In the genomic region with DNA sequence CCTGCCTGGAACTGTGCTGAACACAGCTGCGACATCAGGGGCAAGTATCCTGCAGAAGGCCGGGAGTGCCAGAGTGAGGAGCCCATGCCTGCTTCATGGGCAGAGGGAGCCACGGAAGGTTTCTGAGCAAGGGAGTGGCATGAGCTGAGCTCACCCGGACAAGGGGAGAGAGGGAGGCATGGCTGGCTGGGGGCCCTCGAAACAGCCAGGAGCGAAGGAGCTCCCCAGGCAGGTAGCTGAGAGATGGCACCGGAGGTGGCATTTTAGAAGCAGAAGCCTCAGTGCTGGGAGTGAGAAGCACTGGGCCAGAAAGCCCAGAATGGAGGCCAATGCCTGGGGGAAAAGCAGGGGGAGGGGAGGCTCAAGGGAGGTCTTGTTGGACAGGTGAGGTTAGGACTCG, we compare ENCODE assay signal across 22 cellular contexts. TPM values are rescaled to one million over a fixed set of nuclear protein-coding genes. Genes with fewer than 3 reads are reported as not detected.
A peak's percentile ranks its signal among the peaks of the same experiment; 100 is the strongest.
DNase-seq lines count a peak whose midpoint lies in the region; ATAC-seq and TF ChIP-seq lines count a peak whose summit lies in the region.
"Had no signal": no experiment of that assay in that cellular context is flagged by ENCODE, and none has a peak within 500 bp of the region (broad histone marks: within the 10 kb centered on the region; RNA-seq: fewer than 3 reads in every experiment).

No MANE protein-coding gene starts in this region.

- DNase-seq in NCI-H345 (lab: John Stamatoyannopoulos, UW): peak; percentile 27
- DNase-seq in NCI-H345 treated with DMSO at 0.1 percent for 48 hours (lab: John Stamatoyannopoulos, UW; ENCODE audit: unreplicated experiment): no peak
- DNase-seq in WERI-Rb-1: no peak
- no peak for DNase-seq in stimulated activated CD8-positive, alpha-beta memory T cell treated with anti-CD3 and anti-CD28 coated beads, Interleukin-4, amount 100 ng/mL, for 48 hours
- DNase-seq in activated CD4-positive, alpha-beta T cell treated with anti-CD3 and anti-CD28 coated beads, Interleukin-2, amount 10 ng/mL, durations not matched to agents 24 days and 14 days: no peak
- DNase-seq: Caco-2; CD4-positive, alpha-beta memory T cell; DMS 273 treated with DMSO at 0.1 percent for 48 hours; DND-41; KG1; NCI-H1092; NCI-H2081 treated with DMSO at 0.1 percent for 48 hours; NCI-H510A; NCI-H748 treated with DMSO at 0.1 percent for 48 hours; NK-92 treated with Interleukin-12 subunit alpha and Interleukin-12 subunit beta, amount 100 ng/mL, for 24 hours; T-cell had no signal

- H3K27ac ChIP-seq in HEK293 (ENCODE audit: extremely low read depth, low read depth, low read length) (no peak overlapping the region), WERI-Rb-1 (peak overlapping the region; percentile 41)
- H3K27ac ChIP-seq: BLaER1 treated with 17β-estradiol and CSF1 and Interleukin-3, amounts not matched to agents 10 nM and 100 nM had no signal

- TF ChIP-seq CTCF in HEK293 (tag by site-specific recombination; IDR thresholded peaks at IDR 0.05) (no peak), WERI-Rb-1 (IDR thresholded peaks at IDR 0.05; ENCODE audit: low read depth, low read length) (no peak)

- H3K4me1 ChIP-seq in HEK293 (ENCODE audit: control insufficient read depth, insufficient read depth, low read length): no peaks in the 10 kb centered on the region
- H3K4me1 ChIP-seq: Caco-2 had no signal

- no peaks in the 10 kb centered on the region for H3K27me3 ChIP-seq in WERI-Rb-1 (ENCODE audit: insufficient read depth, low read depth, severe bottlenecking)

- CTCF ChIA-PET in HEK293 (lab: Yijun Ruan, JAX): interaction anchor here (0.7 to 7.2 kb wide), 3 partner anchors 13 to 317 kb away, joined by 4 to 136 read pairs (median 29); no protein-coding TSS in a partner anchor

- POLR2A ChIA-PET in HEK293 (lab: Yijun Ruan, JAX): interaction anchor here (1.6 kb wide), 1 partner anchor 13 kb away, joined by 4 read pairs; no protein-coding TSS in a partner anchor

- H3K9me3 ChIP-seq in HEK293 (ENCODE audit: control insufficient read depth, insufficient read depth, low read depth, low read length) (no peaks in the 10 kb centered on the region), WERI-Rb-1 (ENCODE audit: severe bottlenecking) (no peaks in the 10 kb centered on the region)
- H3K9me3 ChIP-seq: BLaER1 treated with 17β-estradiol and CSF1 and Interleukin-3, amounts not matched to agents 10 nM and 100 nM; Caco-2 had no signal

- no peak overlapping the region for H3K4me3 Mint-ChIP-seq in stimulated activated memory B cell treated with anti-CD40 and anti-IgM and Interleukin-4, amounts not matched to agents 10 μg/mL and 1 μg/mL and 100 μg/mL, for 72 hours
- H3K4me3 Mint-ChIP-seq in activated CD4-positive, alpha-beta T cell treated with anti-CD3 and anti-CD28 coated beads, Interleukin-2, amount 10 ng/mL, durations not matched to agents 24 days and 14 days: no peak overlapping the region
- H3K4me3 Mint-ChIP-seq: CD4-positive, alpha-beta memory T cell; T-cell had no signal

- peaks cover 55% of the 10 kb centered on the region for H3K4me1 Mint-ChIP-seq in stimulated activated memory B cell treated with anti-CD40 and anti-IgM and Interleukin-4, amounts not matched to agents 10 μg/mL and 1 μg/mL and 100 μg/mL, for 72 hours
- H3K4me1 Mint-ChIP-seq in activated CD4-positive, alpha-beta T cell treated with anti-CD3 and anti-CD28 coated beads, Interleukin-2, amount 10 ng/mL, durations not matched to agents 24 days and 14 days: peaks cover 2% of the 10 kb centered on the region

- intact Hi-C loops in activated CD4-positive, alpha-beta T cell treated with anti-CD3 and anti-CD28 coated beads, Interleukin-2, amount 10 ng/mL, durations not matched to agents 24 days and 14 days (cut with micrococcal nuclease): no loop called here

- peaks cover 0 to 10% of the 10 kb centered on the region in 2 experiments; a peak in 2 of 3 replicates for H3K36me3 ChIP-seq in HEK293 (ENCODE audit: control insufficient read depth in 2 of 2, insufficient read depth in 1 of 2, low read length in 2 of 2)
- H3K36me3 ChIP-seq in WERI-Rb-1: peaks cover 34% of the 10 kb centered on the region

- H3K36me3 Mint-ChIP-seq in stimulated activated memory B cell treated with anti-CD40 and anti-IgM and Interleukin-4, amounts not matched to agents 10 μg/mL and 1 μg/mL and 100 μg/mL, for 72 hours: peaks cover 63% of the 10 kb centered on the region
- no peaks in the 10 kb centered on the region for H3K36me3 Mint-ChIP-seq in activated CD4-positive, alpha-beta T cell treated with anti-CD3 and anti-CD28 coated beads, Interleukin-2, amount 10 ng/mL, durations not matched to agents 24 days and 14 days (ENCODE audit: low read depth)
- H3K36me3 Mint-ChIP-seq: CD4-positive, alpha-beta memory T cell; T-cell had no signal

- ATAC-seq in stimulated activated memory B cell treated with anti-CD40 and anti-IgM and Interleukin-4, amounts not matched to agents 10 μg/mL and 1 μg/mL and 100 μg/mL, for 72 hours: no peak
- no peak for ATAC-seq in HG03432 (IDR thresholded peaks at IDR 0.05; ENCODE audit: unreplicated experiment)
- ATAC-seq: GM12878, SK-N-SH treated with all-trans-retinoic acid at 6 μM for 48 hours, T-cell had no signal

- H3K27me3 Mint-ChIP-seq in stimulated activated memory B cell treated with anti-CD40 and anti-IgM and Interleukin-4, amounts not matched to agents 10 μg/mL and 1 μg/mL and 100 μg/mL, for 72 hours: no peaks in the 10 kb centered on the region
- no peaks in the 10 kb centered on the region for H3K27me3 Mint-ChIP-seq in activated CD4-positive, alpha-beta T cell treated with anti-CD3 and anti-CD28 coated beads, Interleukin-2, amount 10 ng/mL, durations not matched to agents 24 days and 14 days

- H3K4me3 ChIP-seq in HEK293 (ENCODE audit: low read depth, low read length) (no peak overlapping the region), WERI-Rb-1 (ENCODE audit: low read depth, low read length) (no peak overlapping the region)
- H3K4me3 ChIP-seq: BLaER1 treated with 17β-estradiol and CSF1 and Interleukin-3, amounts not matched to agents 10 nM and 100 nM; GM12878 had no signal

- peak overlapping the region; percentile 69 for H3K27ac Mint-ChIP-seq in stimulated activated memory B cell treated with anti-CD40 and anti-IgM and Interleukin-4, amounts not matched to agents 10 μg/mL and 1 μg/mL and 100 μg/mL, for 72 hours
- no peak overlapping the region for H3K27ac Mint-ChIP-seq in activated CD4-positive, alpha-beta T cell treated with anti-CD3 and anti-CD28 coated beads, Interleukin-2, amount 10 ng/mL, durations not matched to agents 24 days and 14 days
- H3K27ac Mint-ChIP-seq: CD4-positive, alpha-beta memory T cell; T-cell had no signal

- no peaks in the 10 kb centered on the region for H3K9me3 Mint-ChIP-seq in stimulated activated memory B cell treated with anti-CD40 and anti-IgM and Interleukin-4, amounts not matched to agents 10 μg/mL and 1 μg/mL and 100 μg/mL, for 72 hours
- H3K9me3 Mint-ChIP-seq in activated CD4-positive, alpha-beta T cell treated with anti-CD3 and anti-CD28 coated beads, Interleukin-2, amount 10 ng/mL, durations not matched to agents 24 days and 14 days: no peaks in the 10 kb centered on the region
- H3K9me3 Mint-ChIP-seq: CD4-positive, alpha-beta memory T cell; T-cell had no signal

TF ChIP-seq in HEK293, 187 proteins besides CTCF, POLR2A, EP300 and RAD21:
- no peak for TF ChIP-seq KLF1 (tag by site-specific recombination; IDR thresholded peaks at IDR 0.05)
- 0 out of 2 replicates have a peak, but pooled peaks have one; percentile 23 for TF ChIP-seq ZNF600 (tag by site-specific recombination; IDR thresholded peaks at IDR 0.05)
- TF ChIP-seq ZSCAN23 (tag by site-specific recombination; IDR thresholded peaks at IDR 0.05): no peak
- TF ChIP-seq ZEB2 (tag by site-specific recombination; IDR thresholded peaks at IDR 0.05): no peak
- TF ChIP-seq ZNF341 (tag by site-specific recombination; IDR thresholded peaks at IDR 0.05; ENCODE audit: low read depth): no peak
- TF ChIP-seq ZNF16 (tag by site-specific recombination; IDR thresholded peaks at IDR 0.05; ENCODE audit: low read depth): peak; percentile 58; the same call in 1 of the 2 replicates
- TF ChIP-seq, protein P1, sequence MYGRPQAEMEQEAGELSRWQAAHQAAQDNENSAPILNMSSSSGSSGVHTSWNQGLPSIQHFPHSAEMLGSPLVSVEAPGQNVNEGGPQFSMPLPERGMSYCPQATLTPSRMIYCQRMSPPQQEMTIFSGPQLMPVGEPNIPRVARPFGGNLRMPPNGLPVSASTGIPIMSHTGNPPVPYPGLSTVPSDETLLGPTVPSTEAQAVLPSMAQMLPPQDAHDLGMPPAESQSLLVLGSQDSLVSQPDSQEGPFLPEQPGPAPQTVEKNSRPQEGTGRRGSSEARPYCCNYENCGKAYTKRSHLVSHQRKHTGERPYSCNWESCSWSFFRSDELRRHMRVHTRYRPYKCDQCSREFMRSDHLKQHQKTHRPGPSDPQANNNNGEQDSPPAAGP (tag by site-specific recombination; IDR thresholded peaks at IDR 0.05): peak; percentile 46; the same call in 1 of the 2 replicates
- TF ChIP-seq, protein P2, sequence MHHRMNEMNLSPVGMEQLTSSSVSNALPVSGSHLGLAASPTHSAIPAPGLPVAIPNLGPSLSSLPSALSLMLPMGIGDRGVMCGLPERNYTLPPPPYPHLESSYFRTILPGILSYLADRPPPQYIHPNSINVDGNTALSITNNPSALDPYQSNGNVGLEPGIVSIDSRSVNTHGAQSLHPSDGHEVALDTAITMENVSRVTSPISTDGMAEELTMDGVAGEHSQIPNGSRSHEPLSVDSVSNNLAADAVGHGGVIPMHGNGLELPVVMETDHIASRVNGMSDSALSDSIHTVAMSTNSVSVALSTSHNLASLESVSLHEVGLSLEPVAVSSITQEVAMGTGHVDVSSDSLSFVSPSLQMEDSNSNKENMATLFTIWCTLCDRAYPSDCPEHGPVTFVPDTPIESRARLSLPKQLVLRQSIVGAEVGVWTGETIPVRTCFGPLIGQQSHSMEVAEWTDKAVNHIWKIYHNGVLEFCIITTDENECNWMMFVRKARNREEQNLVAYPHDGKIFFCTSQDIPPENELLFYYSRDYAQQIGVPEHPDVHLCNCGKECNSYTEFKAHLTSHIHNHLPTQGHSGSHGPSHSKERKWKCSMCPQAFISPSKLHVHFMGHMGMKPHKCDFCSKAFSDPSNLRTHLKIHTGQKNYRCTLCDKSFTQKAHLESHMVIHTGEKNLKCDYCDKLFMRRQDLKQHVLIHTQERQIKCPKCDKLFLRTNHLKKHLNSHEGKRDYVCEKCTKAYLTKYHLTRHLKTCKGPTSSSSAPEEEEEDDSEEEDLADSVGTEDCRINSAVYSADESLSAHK (tag by site-specific recombination; IDR thresholded peaks at IDR 0.05): peak; percentile 98

RNA-seq across cellular contexts. Expression of gene SARDH, which starts 56.9 kb away (rescaled TPM):
- 0.54 and 0.68 TPM in 2 replicates for total RNA-seq in activated CD4-positive, alpha-beta T cell treated with anti-CD3 and anti-CD28 coated beads, Interleukin-2, amount 10 ng/mL, durations not matched to agents 24 days and 14 days
